ENCODE assay signal across 1 cellular context in genomic region chr11:122773781-122774266, GRCh38.
TF ChIP-seq lines count a peak whose summit lies in the region.

No MANE protein-coding gene starts in this region.

TF ChIP-seq in SK-N-SH, 30 proteins besides CTCF, POLR2A, EP300 and RAD21 (continued from another document):
- TF ChIP-seq TEAD4 (IDR thresholded peaks at IDR 0.05; ENCODE audit: borderline replicate concordance, insufficient read depth) = no peak
